In the genomic region with DNA sequence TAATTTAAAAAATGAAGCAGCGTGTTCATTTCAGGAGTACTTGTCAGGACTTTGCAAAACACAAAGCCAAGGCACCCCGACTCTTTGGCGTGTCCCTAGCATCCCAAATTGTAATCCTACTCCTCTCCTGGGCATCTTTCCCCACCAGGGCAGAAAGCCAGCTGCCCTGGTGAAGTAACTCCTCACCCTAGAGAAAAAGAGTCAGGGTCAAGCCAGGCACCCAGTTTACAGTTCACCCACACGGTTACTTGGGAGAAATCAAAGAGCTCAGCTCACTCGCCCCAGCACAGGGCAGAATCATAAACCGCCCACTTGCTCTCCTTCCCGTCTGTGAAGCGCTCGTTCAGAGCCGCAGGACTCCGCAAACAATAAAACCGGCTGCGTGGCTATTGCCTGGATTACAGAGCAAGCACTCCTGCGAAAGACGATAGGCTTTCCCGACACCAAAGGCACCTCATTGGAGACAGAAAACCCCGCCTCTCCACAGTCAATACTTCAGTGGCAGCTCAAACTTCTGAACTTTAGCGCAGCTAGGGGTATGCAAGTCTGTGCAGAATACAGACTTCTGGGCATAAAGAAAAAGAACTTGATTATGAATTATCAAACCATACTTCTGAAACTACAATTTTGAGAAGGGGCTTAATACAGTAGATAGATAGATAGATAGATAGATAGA, we compare ENCODE assay signal across 8 cellular contexts.
DNase-seq lines count a peak whose midpoint lies in the region; ATAC-seq and TF ChIP-seq lines count a peak whose summit lies in the region.

No MANE protein-coding gene starts in this region.

- no peaks in the 10 kb centered on the region for H3K27me3 ChIP-seq in HCT116 (ENCODE audit: insufficient read depth, low read length)
- no peaks in the 10 kb centered on the region for H3K27me3 ChIP-seq in neural cell (ENCODE audit: insufficient read depth, low read depth, low read length)
- H3K27me3 ChIP-seq in PC-9 (ENCODE audit: insufficient read depth, low read depth): no peaks in the 10 kb centered on the region

- TF ChIP-seq CTCF in 22Rv1 (IDR thresholded peaks at IDR 0.05) (no peak), HCT116 (IDR thresholded peaks at IDR 0.05 in 2 of 3, conservative IDR thresholded peaks at IDR 0.05 in 1 of 3; ENCODE audit: borderline replicate concordance in 1 of 3, insufficient read depth in 1 of 3, low read depth in 2 of 3, low read length in 2 of 3) (no peak), RWPE1 (conservative IDR thresholded peaks at IDR 0.05; ENCODE audit: low read depth) (no peak), fibroblast of the aortic adventitia (IDR thresholded peaks at IDR 0.05; ENCODE audit: insufficient read depth, low read length) (no peak), neural cell (IDR thresholded peaks at IDR 0.05; ENCODE audit: poor library complexity, severe bottlenecking) (no peak), PC-9 (conservative IDR thresholded peaks at IDR 0.05) (no peak)

- no peak overlapping the region for H2AFZ ChIP-seq in HCT116 (ENCODE audit: low read depth, low read length, poor library complexity, severe bottlenecking)
- H2AFZ ChIP-seq in neural cell (ENCODE audit: low read depth, low read length): no peak overlapping the region
- H2AFZ ChIP-seq in PC-9: no peak overlapping the region

- no peak overlapping the region for H3K4me2 ChIP-seq in HCT116 (ENCODE audit: low read length)
- H3K4me2 ChIP-seq in neural cell (ENCODE audit: low read length): peak overlapping the region; percentile 86
- no peak overlapping the region for H3K4me2 ChIP-seq in PC-9

- no TSS peak for BruUV-seq in HCT116 (replicated peaks; lab: Mats Ljungman, UMichigan)
- no TSS peak for BruUV-seq in PC-9 (replicated peaks; lab: Mats Ljungman, UMichigan)

- no peak for TF ChIP-seq RAD21 in HCT116 (IDR thresholded peaks at IDR 0.05; ENCODE audit: low read depth)
- TF ChIP-seq RAD21 in neural cell (conservative IDR thresholded peaks at IDR 0.05): peak; percentile 20

- H3K79me2 ChIP-seq in HCT116 (ENCODE audit: insufficient read depth, low read length) (no peaks in the 10 kb centered on the region), neural cell (replicated peaks; ENCODE audit: insufficient read depth, low read length) (peaks cover 22% of the 10 kb centered on the region), PC-9 (ENCODE audit: low read depth) (peaks cover 32% of the 10 kb centered on the region; the same call in 1 of the 2 replicates)

- H3K36me3 ChIP-seq in HCT116 (ENCODE audit: control insufficient read depth in 1 of 2, insufficient read depth in 2 of 2, low read length in 2 of 2): no peaks in the 10 kb centered on the region
- H3K36me3 ChIP-seq in neural cell (ENCODE audit: insufficient read depth, low read length): no peaks in the 10 kb centered on the region
- no peaks in the 10 kb centered on the region for H3K36me3 ChIP-seq in PC-9 (ENCODE audit: low read depth)

- peak overlapping the region; percentile 24; the same call in 1 of the 2 replicates for H3K27ac ChIP-seq in 22Rv1
- H3K27ac ChIP-seq in HCT116 (ENCODE audit: low read depth, low read length): no peak overlapping the region
- H3K27ac ChIP-seq in RWPE1: 0 out of 2 replicates have a peak overlapping the region, but pooled peaks have one; percentile 14
- H3K27ac ChIP-seq in neural cell (ENCODE audit: low read length): no peak overlapping the region
- no peak overlapping the region for H3K27ac ChIP-seq in PC-9

- DNase-seq in HCT116 (ENCODE audit: low read depth, low spot score): no peak
- DNase-seq in RWPE1 (ENCODE audit: low spot score): peak; percentile 72
- DNase-seq in fibroblast of the aortic adventitia (ENCODE audit: low read depth): peak; percentile 81
- DNase-seq in PC-9: no peak

- H3K9me2 ChIP-seq in HCT116 (ENCODE audit: insufficient read depth) (no peaks in the 10 kb centered on the region), neural cell (ENCODE audit: insufficient read depth, low read length) (no peaks in the 10 kb centered on the region), PC-9 (ENCODE audit: insufficient read depth) (no peaks in the 10 kb centered on the region)

- intact Hi-C loops in HCT116 (cut with micrococcal nuclease) (no loop called here), PC-9 (cut with micrococcal nuclease; ENCODE audit: unreplicated experiment) (no loop called here)

- no peak for TF ChIP-seq EP300 in neural cell (conservative IDR thresholded peaks at IDR 0.05; ENCODE audit: poor library complexity, severe bottlenecking)

- POLR2A ChIA-PET in HCT116 (lab: Charles Lee): no interaction called here
- POLR2A ChIA-PET in RWPE1 (lab: Yijun Ruan, JAX; ENCODE audit: low non-redundant PET): no interaction called here
- POLR2A ChIA-PET in PC-9 (lab: Charles Lee; ENCODE audit: unreplicated experiment): no interaction called here

- CTCF ChIA-PET in HCT116 (lab: Charles Lee) (no interaction called here), RWPE1 (lab: Yijun Ruan, JAX) (interaction anchor here (0.6 kb wide), 1 partner anchor 95 kb away, joined by 3 read pairs; no protein-coding TSS in a partner anchor), PC-9 (lab: Charles Lee) (no interaction called here)

- ATAC-seq in HCT116 (peak; percentile 27; the same call in 1 of the 2 replicates), GM21367 (IDR thresholded peaks at IDR 0.05; ENCODE audit: unreplicated experiment) (no peak), HG03432 (IDR thresholded peaks at IDR 0.05; ENCODE audit: unreplicated experiment) (no peak)

- no peak for TF ChIP-seq POLR2A in HCT116 (IDR thresholded peaks at IDR 0.05; ENCODE audit: borderline replicate concordance, extremely low read depth, insufficient read depth, insufficient read length)

- RAD21 ChIA-PET in HCT116 (lab: Charles Lee; ENCODE audit: low non-redundant PET in 1 of 2, low total read pairs in 2 of 2, uncharacterized antibody in 2 of 2, unreplicated experiment in 2 of 2): no interaction called here

- H3K9me3 ChIP-seq in HCT116 (ENCODE audit: control insufficient read depth in 1 of 2, insufficient read depth in 1 of 2, low read depth in 1 of 2, low read length in 2 of 2) (no peaks in the 10 kb centered on the region), neural cell (ENCODE audit: low read length) (no peaks in the 10 kb centered on the region), PC-9 (ENCODE audit: insufficient read depth, low read depth) (no peaks in the 10 kb centered on the region)

- H3K4me1 ChIP-seq in HCT116 (ENCODE audit: control insufficient read depth in 1 of 2, insufficient read depth in 2 of 2, low read length in 2 of 2) (no peaks in the 10 kb centered on the region), PC-9 (replicated peaks; ENCODE audit: insufficient read depth) (no peaks in the 10 kb centered on the region)

- no peaks in the 10 kb centered on the region for H4K20me1 ChIP-seq in HCT116 (ENCODE audit: insufficient read depth)
- H4K20me1 ChIP-seq in neural cell (ENCODE audit: insufficient read depth): no peaks in the 10 kb centered on the region
- peaks cover 14% of the 10 kb centered on the region; the same call in 1 of the 2 replicates for H4K20me1 ChIP-seq in PC-9 (ENCODE audit: insufficient read depth)

- H3K9ac ChIP-seq in HCT116 (ENCODE audit: low read length) (no peak overlapping the region), neural cell (ENCODE audit: low read length) (peak overlapping the region; percentile 51)

- H3F3A ChIP-seq in neural cell (ENCODE audit: insufficient read depth, low read length, poor library complexity, severe bottlenecking): no peaks in the 10 kb centered on the region
- no peaks in the 10 kb centered on the region for H3F3A ChIP-seq in PC-9 (ENCODE audit: insufficient read depth, low read depth)

- no peak overlapping the region for H3K4me3 ChIP-seq in HCT116 (replicated peaks in 1 of 2; ENCODE audit: low read depth in 1 of 2, low read length in 2 of 2)
- peak overlapping the region; percentile 56 for H3K4me3 ChIP-seq in fibroblast of the aortic adventitia (ENCODE audit: low read depth, low read length)
- peak overlapping the region; percentile 67 for H3K4me3 ChIP-seq in neural cell (ENCODE audit: low read length)
- no peak overlapping the region for H3K4me3 ChIP-seq in PC-9

TF ChIP-seq in HCT116, 20 proteins besides CTCF, POLR2A, EP300 and RAD21 (continues in another document):
- no peak for TF ChIP-seq ZFX (IDR thresholded peaks at IDR 0.05)
- TF ChIP-seq FOSL1 (IDR thresholded peaks at IDR 0.05; ENCODE audit: low read depth): no peak

TF ChIP-seq in neural cell, 6 proteins besides CTCF, POLR2A, EP300 and RAD21:
- TF ChIP-seq POLR2AphosphoS5 (IDR thresholded peaks at IDR 0.05) (peak; percentile 5), EZH2 (IDR thresholded peaks at IDR 0.05; ENCODE audit: borderline replicate concordance, insufficient read depth, low read length, poor library complexity, severe bottlenecking) (no peak)
- TF ChIP-seq, protein P1, sequence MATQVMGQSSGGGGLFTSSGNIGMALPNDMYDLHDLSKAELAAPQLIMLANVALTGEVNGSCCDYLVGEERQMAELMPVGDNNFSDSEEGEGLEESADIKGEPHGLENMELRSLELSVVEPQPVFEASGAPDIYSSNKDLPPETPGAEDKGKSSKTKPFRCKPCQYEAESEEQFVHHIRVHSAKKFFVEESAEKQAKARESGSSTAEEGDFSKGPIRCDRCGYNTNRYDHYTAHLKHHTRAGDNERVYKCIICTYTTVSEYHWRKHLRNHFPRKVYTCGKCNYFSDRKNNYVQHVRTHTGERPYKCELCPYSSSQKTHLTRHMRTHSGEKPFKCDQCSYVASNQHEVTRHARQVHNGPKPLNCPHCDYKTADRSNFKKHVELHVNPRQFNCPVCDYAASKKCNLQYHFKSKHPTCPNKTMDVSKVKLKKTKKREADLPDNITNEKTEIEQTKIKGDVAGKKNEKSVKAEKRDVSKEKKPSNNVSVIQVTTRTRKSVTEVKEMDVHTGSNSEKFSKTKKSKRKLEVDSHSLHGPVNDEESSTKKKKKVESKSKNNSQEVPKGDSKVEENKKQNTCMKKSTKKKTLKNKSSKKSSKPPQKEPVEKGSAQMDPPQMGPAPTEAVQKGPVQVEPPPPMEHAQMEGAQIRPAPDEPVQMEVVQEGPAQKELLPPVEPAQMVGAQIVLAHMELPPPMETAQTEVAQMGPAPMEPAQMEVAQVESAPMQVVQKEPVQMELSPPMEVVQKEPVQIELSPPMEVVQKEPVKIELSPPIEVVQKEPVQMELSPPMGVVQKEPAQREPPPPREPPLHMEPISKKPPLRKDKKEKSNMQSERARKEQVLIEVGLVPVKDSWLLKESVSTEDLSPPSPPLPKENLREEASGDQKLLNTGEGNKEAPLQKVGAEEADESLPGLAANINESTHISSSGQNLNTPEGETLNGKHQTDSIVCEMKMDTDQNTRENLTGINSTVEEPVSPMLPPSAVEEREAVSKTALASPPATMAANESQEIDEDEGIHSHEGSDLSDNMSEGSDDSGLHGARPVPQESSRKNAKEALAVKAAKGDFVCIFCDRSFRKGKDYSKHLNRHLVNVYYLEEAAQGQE (IDR thresholded peaks at IDR 0.05; ENCODE audit: borderline replicate concordance): peak; percentile 43

Comparison
In these comparisons a context has a peak if more than half of its experiments do, and no peak if none do; other contexts are left out.
1. H3K27ac ChIP-seq: peak in 22Rv1 (single experiment) and RWPE1 (single experiment); none in HCT116 (single experiment), neural cell (single experiment) and PC-9 (single experiment).
2. DNase-seq: peak in RWPE1 (single experiment) and fibroblast of the aortic adventitia (single experiment); none in HCT116 (single experiment) and PC-9 (0 of 2).
3. H3K4me3 ChIP-seq: peak in fibroblast of the aortic adventitia (single experiment) and neural cell (single experiment); none in HCT116 (0 of 2) and PC-9 (single experiment).